ENCODE assay signal across 20 cellular contexts in the genomic region with DNA sequence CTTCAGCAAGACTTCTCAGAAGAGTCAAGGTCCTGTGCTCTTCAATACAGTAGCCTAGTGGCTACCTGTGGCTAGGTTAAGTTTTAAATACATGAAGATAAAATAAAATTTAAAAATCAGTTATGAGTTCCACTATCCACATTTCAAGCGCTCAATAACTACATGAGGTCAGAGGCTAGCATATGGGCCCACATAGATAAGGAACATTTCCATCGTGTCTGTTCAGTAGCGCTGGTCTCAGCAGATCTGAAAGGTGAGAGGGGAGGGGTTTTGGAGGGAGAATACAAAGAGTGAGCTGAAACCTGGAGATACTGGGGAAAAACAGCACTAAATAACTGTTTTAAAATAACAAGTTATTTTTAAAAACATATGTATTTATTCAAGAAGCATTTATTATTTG.
"Had no signal": no experiment of that assay in that cellular context is flagged by ENCODE, and none has a peak within 500 bp of the region (broad histone marks: within the 10 kb centered on the region; RNA-seq: fewer than 3 reads in every experiment).

No MANE protein-coding gene starts in this region.

- H3K36me3 ChIP-seq: left ventricle myocardium inferior, lower lobe of right lung, right lobe of liver, transverse colon had no signal

- H3K9me3 ChIP-seq: left ventricle myocardium inferior, lower lobe of right lung, neutrophil, psoas muscle, right lobe of liver, spleen, testis, transverse colon had no signal

- H3K27ac ChIP-seq: coronary artery, foreskin keratinocyte, left ventricle myocardium inferior, lower lobe of right lung, neutrophil, psoas muscle, right lobe of liver, spleen, testis, transverse colon had no signal

- ATAC-seq: lower lobe of right lung; stimulated activated memory B cell treated with anti-CD40 and anti-IgM and Interleukin-4, amounts not matched to agents 10 μg/mL and 1 μg/mL and 100 μg/mL, for 72 hours had no signal

- H3K27me3 ChIP-seq: foreskin keratinocyte, neutrophil, right lobe of liver, spleen, testis, transverse colon had no signal

- DNase-seq: effector memory CD4-positive, alpha-beta T cell; kidney; left cardiac atrium; left ventricle myocardium inferior; lower lobe of right lung; naive B cell; nephron progenitor cell; psoas muscle; retina; right lobe of liver; spleen; stimulated activated CD4-positive, alpha-beta T cell treated with anti-CD3 and anti-CD28 coated beads, Interleukin-15, amount 100 ng/mL, for 24 hours; stimulated activated CD4-positive, alpha-beta T cell treated with anti-CD3 and anti-CD28 coated beads, Interleukin-1b, Interleukin-23, amount 100 ng/mL, for 48 hours; stimulated activated CD4-positive, alpha-beta T cell treated with anti-CD3 and anti-CD28 coated beads, Interleukin-4, amount 100 ng/mL, for 24 hours; testis; transverse colon had no signal

- H3K4me1 ChIP-seq: lower lobe of right lung, psoas muscle, right lobe of liver, spleen, testis, transverse colon had no signal

- H3K4me3 ChIP-seq: left ventricle myocardium inferior, lower lobe of right lung, psoas muscle, right lobe of liver, spleen, testis, transverse colon had no signal
